Comparison of ENCODE assay signal across 19 cellular contexts in genomic region chr1:166868639-166869038, GRCh38. TPM values are rescaled to one million over a fixed set of nuclear protein-coding genes. Genes with fewer than 3 reads are reported as not detected.
A peak's percentile ranks its signal among the peaks of the same experiment; 100 is the strongest.
DNase-seq lines count a peak whose midpoint lies in the region; ATAC-seq, FAIRE-seq and TF ChIP-seq lines count a peak whose summit lies in the region.
"Had no signal": no experiment of that assay in that cellular context is flagged by ENCODE, and none has a peak within 500 bp of the region (broad histone marks: within the 10 kb centered on the region; RNA-seq: fewer than 3 reads in every experiment).

No MANE protein-coding gene starts in this region.

- H3K27ac Mint-ChIP-seq in activated CD4-positive, alpha-beta T cell treated with anti-CD3 and anti-CD28 coated beads for 36 hours = peak overlapping the region; percentile 52
- peak overlapping the region; percentile 38 to 46 for H3K27ac Mint-ChIP-seq in natural killer cell
- H3K27ac Mint-ChIP-seq in natural killer cell treated with Interleukin-12 subunit alpha and Interleukin-12 subunit beta and Interleukin-15 and Interleukin-18, amount 100 ng/mL, for 72 hours = peak overlapping the region in 1 of 2 donors; percentile 36

- DNase-seq in activated CD4-positive, alpha-beta T cell treated with anti-CD3 and anti-CD28 coated beads for 36 hours = no peak
- DNase-seq in activated CD4-positive, alpha-beta T cell treated with anti-CD3 and anti-CD28 coated beads, Interleukin-2, amount 50 U/mL, for 4 hours = no peak
- DNase-seq in natural killer cell (no peak), esophagus muscularis mucosa (ENCODE audit: extremely low spot score) (peak; percentile 72), GM12892 (ENCODE audit: insufficient read length) (no peak), GM13976 (ENCODE audit: low spot score) (no peak), NCI-H526 treated with DMSO at 0.1 percent for 48 hours (lab: John Stamatoyannopoulos, UW) (no peak)
- DNase-seq in natural killer cell treated with Interleukin-12 subunit alpha and Interleukin-12 subunit beta and Interleukin-15 and Interleukin-18, amount 100 ng/mL, for 72 hours (ENCODE audit: low spot score) = no peak
- DNase-seq: BE2C; CD8-positive, alpha-beta memory T cell; DND-41; GOT3; MG63; NCI-H1092 treated with DMSO at 0.1 percent for 48 hours; NCI-H1694; NCI-H510A treated with DMSO at 0.1 percent for 48 hours; PC-9 had no signal

- no peak for TF ChIP-seq POLR2A in esophagus muscularis mucosa (IDR thresholded peaks at IDR 0.05; ENCODE audit: low read depth)
- no peak for TF ChIP-seq POLR2A in GM12892 (IDR thresholded peaks at IDR 0.05; ENCODE audit: low read depth, low read length)

- ATAC-seq in activated CD4-positive, alpha-beta T cell treated with anti-CD3 and anti-CD28 coated beads for 36 hours = no peak
- no peak for ATAC-seq in natural killer cell
- ATAC-seq in natural killer cell treated with Interleukin-12 subunit alpha and Interleukin-12 subunit beta and Interleukin-15 and Interleukin-18, amount 100 ng/mL, for 72 hours = no peak

- 77% methylated on average over 7 of the region's 7 CpGs for whole genome bisulfite sequencing in esophagus muscularis mucosa

- no peaks in the 10 kb centered on the region for H3K27me3 Mint-ChIP-seq in activated CD4-positive, alpha-beta T cell treated with anti-CD3 and anti-CD28 coated beads for 36 hours
- no peaks in the 10 kb centered on the region for H3K27me3 Mint-ChIP-seq in natural killer cell (ENCODE audit: low read depth in 2 of 2)
- no peaks in the 10 kb centered on the region for H3K27me3 Mint-ChIP-seq in natural killer cell treated with Interleukin-12 subunit alpha and Interleukin-12 subunit beta and Interleukin-15 and Interleukin-18, amount 100 ng/mL, for 72 hours
- H3K27me3 Mint-ChIP-seq: CD8-positive, alpha-beta memory T cell had no signal

- no peaks in the 10 kb centered on the region for H3K9me3 Mint-ChIP-seq in activated CD4-positive, alpha-beta T cell treated with anti-CD3 and anti-CD28 coated beads for 36 hours (ENCODE audit: low read depth)
- H3K9me3 Mint-ChIP-seq in natural killer cell = no peaks in the 10 kb centered on the region
- H3K9me3 Mint-ChIP-seq in natural killer cell treated with Interleukin-12 subunit alpha and Interleukin-12 subunit beta and Interleukin-15 and Interleukin-18, amount 100 ng/mL, for 72 hours = no peaks in the 10 kb centered on the region
- H3K9me3 Mint-ChIP-seq: CD8-positive, alpha-beta memory T cell had no signal

- POLR2A ChIA-PET in activated CD4-positive, alpha-beta T cell treated with anti-CD3 and anti-CD28 coated beads for 36 hours (lab: Charles Lee) = no interaction called here

- no peak overlapping the region for H3K4me3 ChIP-seq in esophagus muscularis mucosa
- H3K4me3 ChIP-seq: MG63, PC-9 had no signal

- intact Hi-C loops in activated CD4-positive, alpha-beta T cell treated with anti-CD3 and anti-CD28 coated beads for 36 hours (cut with DNase I, micrococcal nuclease) = no loop called here
- intact Hi-C loops in natural killer cell (cut with micrococcal nuclease) = no loop called here
- intact Hi-C loops in esophagus muscularis mucosa (cut with DNase I) = no loop called here

- H3K36me3 ChIP-seq in esophagus muscularis mucosa = peaks cover 0 to 40% (median 24%) of the 10 kb centered on the region in 4 donors

- H3K4me1 Mint-ChIP-seq in activated CD4-positive, alpha-beta T cell treated with anti-CD3 and anti-CD28 coated beads for 36 hours = peaks cover 42% of the 10 kb centered on the region
- peaks cover 17 to 30% of the 10 kb centered on the region in 2 donors for H3K4me1 Mint-ChIP-seq in natural killer cell
- H3K4me1 Mint-ChIP-seq in natural killer cell treated with Interleukin-12 subunit alpha and Interleukin-12 subunit beta and Interleukin-15 and Interleukin-18, amount 100 ng/mL, for 72 hours (ENCODE audit: low read depth in 2 of 2) = peaks cover 21 to 23% of the 10 kb centered on the region in 2 donors

- H3K4me1 ChIP-seq in esophagus muscularis mucosa = peaks cover 8 to 38% (median 27%) of the 10 kb centered on the region in 4 donors

- H3K27ac ChIP-seq in esophagus muscularis mucosa (replicated peaks in 1 of 4) = no peak overlapping the region
- H3K27ac ChIP-seq: 22Rv1, PC-9 had no signal

- no peaks in the 10 kb centered on the region for H3K27me3 ChIP-seq in esophagus muscularis mucosa
- H3K27me3 ChIP-seq: BE2C, MG63 had no signal

- no peak for TF ChIP-seq CTCF in natural killer cell (IDR thresholded peaks at IDR 0.05)
- TF ChIP-seq CTCF in esophagus muscularis mucosa (IDR thresholded peaks at IDR 0.05) = no peak
- TF ChIP-seq CTCF in GM13976 (IDR thresholded peaks at IDR 0.05; ENCODE audit: borderline replicate concordance, control extremely low read depth, extremely low read depth, insufficient read depth, missing control alignments) = no peak

- CTCF ChIA-PET in activated CD4-positive, alpha-beta T cell treated with anti-CD3 and anti-CD28 coated beads for 36 hours (lab: Charles Lee) = interaction anchor here (0.6 to 2.4 kb wide), 6 partner anchors 11 to 399 kb away, joined by 3 to 11 read pairs (median 4); no protein-coding TSS in a partner anchor

- in situ Hi-C loops in GM13976 (cut with MboI; ENCODE audit: low sequenced_read_pairs, unreplicated experiment) = no loop called here

- no peak for FAIRE-seq in GM12892 (lab: Jason Lieb, UNC)
- FAIRE-seq: G401.6 had no signal

- H3K9me3 ChIP-seq in esophagus muscularis mucosa = no peaks in the 10 kb centered on the region
- H3K9me3 ChIP-seq: BE2C, MG63 had no signal

- no peak overlapping the region for H3K4me3 Mint-ChIP-seq in activated CD4-positive, alpha-beta T cell treated with anti-CD3 and anti-CD28 coated beads for 36 hours
- no peak overlapping the region for H3K4me3 Mint-ChIP-seq in natural killer cell
- no peak overlapping the region for H3K4me3 Mint-ChIP-seq in natural killer cell treated with Interleukin-12 subunit alpha and Interleukin-12 subunit beta and Interleukin-15 and Interleukin-18, amount 100 ng/mL, for 72 hours
- H3K4me3 Mint-ChIP-seq: CD8-positive, alpha-beta memory T cell had no signal

- no peak for TF ChIP-seq EP300 in esophagus muscularis mucosa (IDR thresholded peaks at IDR 0.05)

- H3K36me3 Mint-ChIP-seq in activated CD4-positive, alpha-beta T cell treated with anti-CD3 and anti-CD28 coated beads for 36 hours (ENCODE audit: low read depth) = peaks cover 25% of the 10 kb centered on the region
- peaks cover 3% of the 10 kb centered on the region for H3K36me3 Mint-ChIP-seq in natural killer cell
- peaks cover 4% of the 10 kb centered on the region for H3K36me3 Mint-ChIP-seq in natural killer cell treated with Interleukin-12 subunit alpha and Interleukin-12 subunit beta and Interleukin-15 and Interleukin-18, amount 100 ng/mL, for 72 hours

RNA-seq across cellular contexts. Expression of gene TADA1, which starts 7.4 kb away (rescaled TPM):
- total RNA-seq in activated CD4-positive, alpha-beta T cell treated with anti-CD3 and anti-CD28 coated beads for 36 hours = 10 to 100 TPM; 16.0 to 19.5 TPM
- total RNA-seq in natural killer cell = 10 to 100 TPM; 11.7 to 13.7 (median 12.5) TPM
- total RNA-seq in natural killer cell treated with Interleukin-12 subunit alpha and Interleukin-12 subunit beta and Interleukin-15 and Interleukin-18, amount 100 ng/mL, for 72 hours = 10 to 100 TPM in 1 of 2 donors, 1 to 10 TPM in 1; 9.3 to 10.2 TPM
- 10 to 100 TPM in 1 of 4 donors, 1 to 10 TPM in 3; 7.3 to 11.5 (median 8.0) TPM for total RNA-seq in esophagus muscularis mucosa
- polyA plus RNA-seq in GM12892 (2012; ENCODE audit: missing spikeins) = 19.2 TPM

RNA-seq across cellular contexts. Expression of gene POGK, which starts 29.4 kb away (rescaled TPM):
- 10 to 100 TPM; 36.2 to 40.6 TPM for total RNA-seq in activated CD4-positive, alpha-beta T cell treated with anti-CD3 and anti-CD28 coated beads for 36 hours
- total RNA-seq in natural killer cell (10 to 100 TPM; 14.2 to 19.7 (median 19.2) TPM), esophagus muscularis mucosa (10 to 100 TPM; 28.7 to 43.5 (median 36.4) TPM)
- total RNA-seq in natural killer cell treated with Interleukin-12 subunit alpha and Interleukin-12 subunit beta and Interleukin-15 and Interleukin-18, amount 100 ng/mL, for 72 hours = 10 to 100 TPM; 30.3 to 53.1 TPM
- polyA plus RNA-seq in GM12892 (2012; ENCODE audit: missing spikeins) = 14.6 TPM
